ENCODE assay signal across 9 cellular contexts in genomic region chr11:117177534-117178209, GRCh38. TPM values are rescaled to one million over a fixed set of nuclear protein-coding genes. Genes with fewer than 3 reads are reported as not detected.
DNase-seq lines count a peak whose midpoint lies in the region; ATAC-seq, FAIRE-seq and TF ChIP-seq lines count a peak whose summit lies in the region.
"Had no signal": no experiment of that assay in that cellular context is flagged by ENCODE, and none has a peak within 500 bp of the region (broad histone marks: within the 10 kb centered on the region; RNA-seq: fewer than 3 reads in every experiment).

No MANE protein-coding gene starts in this region.

- peak overlapping the region; percentile 70 for H3K4me3 ChIP-seq in CD8-positive, alpha-beta memory T cell (ENCODE audit: low read length)
- H3K4me3 ChIP-seq in Panc1 (ENCODE audit: low read depth in 2 of 2, low read length in 2 of 2) = peak overlapping the region; percentile 70 to 88

- no peaks in the 10 kb centered on the region for H3K9me3 ChIP-seq in CD8-positive, alpha-beta memory T cell (ENCODE audit: low read length)
- H3K9me3 ChIP-seq in Panc1 (ENCODE audit: control insufficient read depth, insufficient read depth, low read depth, low read length) = no peaks in the 10 kb centered on the region
- H3K9me3 ChIP-seq: SJSA1 had no signal

- H3K36me3 Mint-ChIP-seq in CD8-positive, alpha-beta memory T cell = peaks cover 0 to 12% (median 0%) of the 10 kb centered on the region in 3 donors
- H3K36me3 Mint-ChIP-seq in endothelial cell (ENCODE audit: low read depth, unreplicated experiment) = peaks cover 1% of the 10 kb centered on the region

- H3K4me1 ChIP-seq in CD8-positive, alpha-beta memory T cell (ENCODE audit: insufficient read depth, low read length) = peaks cover 29% of the 10 kb centered on the region
- H3K4me1 ChIP-seq in Panc1 (ENCODE audit: control insufficient read depth, insufficient read depth, low read length) = peaks cover 21% of the 10 kb centered on the region

- no peak for DNase-seq in CD8-positive, alpha-beta memory T cell
- no peak for DNase-seq in Panc1 (ENCODE audit: low read depth, low spot score)
- DNase-seq in endothelial cell (ENCODE audit: low spot score) = no peak
- peak; percentile 21 for DNase-seq in omental fat pad (ENCODE audit: low spot score)
- DNase-seq in D721Med (ENCODE audit: insufficient read length, low spot score) = no peak
- DNase-seq in stimulated activated CD4-positive, alpha-beta T cell treated with anti-CD3 and anti-CD28 coated beads, Interleukin-12 subunit alpha, Interleukin-12 subunit beta, amount 100 ng/mL, for 4 hours = no peak
- no peak for DNase-seq in NCI-H2107 (lab: John Stamatoyannopoulos, UW)

- peaks cover 29 to 36% (median 36%) of the 10 kb centered on the region in 3 donors for H3K4me1 Mint-ChIP-seq in CD8-positive, alpha-beta memory T cell
- H3K4me1 Mint-ChIP-seq in endothelial cell (ENCODE audit: unreplicated experiment) = peaks cover 35% of the 10 kb centered on the region

- H3K27ac Mint-ChIP-seq in CD8-positive, alpha-beta memory T cell = peak overlapping the region; percentile 46 to 99 (median 96)
- H3K27ac Mint-ChIP-seq in endothelial cell (ENCODE audit: unreplicated experiment) = peak overlapping the region; percentile 95

- FAIRE-seq in D721Med (lab: Jason Lieb, UNC) = no peak

- peaks cover 8% of the 10 kb centered on the region for H3K36me3 ChIP-seq in CD8-positive, alpha-beta memory T cell (ENCODE audit: insufficient read depth, low read length)
- H3K36me3 ChIP-seq in Panc1 (ENCODE audit: control insufficient read depth, insufficient read depth, low read length) = no peaks in the 10 kb centered on the region
- H3K36me3 ChIP-seq: SJSA1 had no signal

- intact Hi-C loops in Panc1 (cut with micrococcal nuclease; ENCODE audit: unreplicated experiment) = loop anchor here (10.0 kb wide), 1 partner anchor 47 kb away; no protein-coding TSS in a partner anchor

- in situ Hi-C loops in Panc1 (cut with HindIII; ENCODE audit: low pct_unique_long_range_greater_than_20kb, low sequenced_read_pairs) = no loop called here

- H3K27me3 Mint-ChIP-seq in CD8-positive, alpha-beta memory T cell = no peaks in the 10 kb centered on the region
- H3K27me3 Mint-ChIP-seq in endothelial cell (ENCODE audit: unreplicated experiment) = peaks cover 2% of the 10 kb centered on the region

- ATAC-seq in Panc1 (no peak), omental fat pad (ENCODE audit: low FRiP score) (no peak), HG03565 (IDR thresholded peaks at IDR 0.05; ENCODE audit: unreplicated experiment) (no peak)

- no peaks in the 10 kb centered on the region for H3K27me3 ChIP-seq in CD8-positive, alpha-beta memory T cell (ENCODE audit: insufficient read depth, low read length, poor library complexity, severe bottlenecking)
- H3K27me3 ChIP-seq in Panc1 (ENCODE audit: control insufficient read depth, insufficient read depth, low read length) = no peaks in the 10 kb centered on the region
- H3K27me3 ChIP-seq: SJSA1 had no signal

- H3K27ac ChIP-seq in CD8-positive, alpha-beta memory T cell (ENCODE audit: low read depth, low read length) = peak overlapping the region; percentile 76
- peak overlapping the region; percentile 87 for H3K27ac ChIP-seq in Panc1 (ENCODE audit: low read length)
- H3K27ac ChIP-seq: SJSA1 had no signal

- no peaks in the 10 kb centered on the region for H3K9me3 Mint-ChIP-seq in CD8-positive, alpha-beta memory T cell
- H3K9me3 Mint-ChIP-seq in endothelial cell (ENCODE audit: unreplicated experiment) = no peaks in the 10 kb centered on the region

- no peak for TF ChIP-seq CTCF in Panc1 (IDR thresholded peaks at IDR 0.05)
- no peak for TF ChIP-seq CTCF in endothelial cell (IDR thresholded peaks at IDR 0.05; ENCODE audit: unreplicated experiment)
- TF ChIP-seq CTCF in omental fat pad (IDR thresholded peaks at IDR 0.05) = no peak
- no peak for TF ChIP-seq CTCF in D721Med (IDR thresholded peaks at IDR 0.05; ENCODE audit: insufficient read depth, missing control alignments)

- peak overlapping the region; percentile 94 to 100 (median 95) for H3K4me3 Mint-ChIP-seq in CD8-positive, alpha-beta memory T cell
- peak overlapping the region; percentile 90 for H3K4me3 Mint-ChIP-seq in endothelial cell (ENCODE audit: unreplicated experiment)

- BruUV-seq in Panc1 (replicated peaks; lab: Mats Ljungman, UMichigan) = no TSS peak

- POLR2A ChIA-PET in CD8-positive, alpha-beta memory T cell (lab: Charles Lee) = interaction anchor here (0.6 to 3.1 kb wide), 4 partner anchors 11 to 53 kb away, joined by 3 to 21 read pairs (median 10); partner anchors contain the start of genes PAFAH1B2, PCSK7 and RNF214
- POLR2A ChIA-PET in Panc1 (lab: Charles Lee) = no interaction called here

- CTCF ChIA-PET in CD8-positive, alpha-beta memory T cell (lab: Charles Lee) = interaction anchor here (0.8 to 6.1 kb wide), 6 partner anchors 8 to 72 kb away, joined by 3 to 33 read pairs (median 5); partner anchors contain the start of gene RNF214
- CTCF ChIA-PET in Panc1 (lab: Charles Lee) = no interaction called here

RNA-seq across cellular contexts. Expression of gene SIDT2, which starts 0.9 kb away (rescaled TPM):
- total RNA-seq in CD8-positive, alpha-beta memory T cell = 10 to 100 TPM; 13.8 to 14.9 TPM
- polyA plus RNA-seq in CD8-positive, alpha-beta memory T cell = 2.0 TPM
- 47.6 TPM for total RNA-seq in Panc1 (2021; ENCODE audit: unreplicated experiment)
- 63.6 TPM for polyA plus RNA-seq in Panc1 (2012; ENCODE audit: insufficient read length)
- 41.3 TPM for total RNA-seq in endothelial cell (ENCODE audit: unreplicated experiment)
- total RNA-seq in omental fat pad = 100 to 1,000 TPM in 1 of 4 donors, 10 to 100 TPM in 3; 63.4 to 101 (median 81.1) TPM

RNA-seq across cellular contexts. Expression of gene TAGLN, which starts 21.5 kb away (rescaled TPM):
- 1 to 10 TPM; 1.8 to 2.2 TPM for total RNA-seq in CD8-positive, alpha-beta memory T cell
- 0.35 TPM for polyA plus RNA-seq in CD8-positive, alpha-beta memory T cell
- total RNA-seq in Panc1 (2021; ENCODE audit: unreplicated experiment) (6.4 TPM), endothelial cell (ENCODE audit: unreplicated experiment) (25.4 TPM), omental fat pad (1,000 to 10,000 TPM in 1 of 4 donors, 100 to 1,000 TPM in 3; 731 to 1,161 (median 827) TPM)
- polyA plus RNA-seq in Panc1 (2012; ENCODE audit: insufficient read length) = 3.9 TPM

RNA-seq across cellular contexts. Expression of gene PAFAH1B2, which starts 33.6 kb away (rescaled TPM):
- 10 to 100 TPM; 79.5 to 84.5 TPM for total RNA-seq in CD8-positive, alpha-beta memory T cell
- 15.9 TPM for polyA plus RNA-seq in CD8-positive, alpha-beta memory T cell
- total RNA-seq in Panc1 (2021; ENCODE audit: unreplicated experiment) (179 TPM), endothelial cell (ENCODE audit: unreplicated experiment) (87.4 TPM), omental fat pad (100 to 1,000 TPM in 2 of 4 donors, 10 to 100 TPM in 2; 76.0 to 108 (median 98.6) TPM)
- 118 TPM for polyA plus RNA-seq in Panc1 (2012; ENCODE audit: insufficient read length)

RNA-seq across cellular contexts. Expression of gene PCSK7, which starts 54.2 kb away (rescaled TPM):
- 100 to 1,000 TPM in 1 of 2 experiments, 10 to 100 TPM in 1; 99.6 to 101 TPM for total RNA-seq in CD8-positive, alpha-beta memory T cell
- 81.7 TPM for polyA plus RNA-seq in CD8-positive, alpha-beta memory T cell
- total RNA-seq in Panc1 (2021; ENCODE audit: unreplicated experiment) = 60.6 TPM
- 44.4 TPM for polyA plus RNA-seq in Panc1 (2012; ENCODE audit: insufficient read length)
- 93.6 TPM for total RNA-seq in endothelial cell (ENCODE audit: unreplicated experiment)
- 10 to 100 TPM; 39.8 to 78.1 (median 50.0) TPM for total RNA-seq in omental fat pad

RNA-seq across cellular contexts. Expression of gene RNF214, which starts 54.8 kb away (rescaled TPM):
- total RNA-seq in CD8-positive, alpha-beta memory T cell = 10 to 100 TPM; 25.1 to 25.3 TPM
- polyA plus RNA-seq in CD8-positive, alpha-beta memory T cell = 35.0 TPM
- total RNA-seq in Panc1 (2021; ENCODE audit: unreplicated experiment) (39.7 TPM), endothelial cell (ENCODE audit: unreplicated experiment) (37.1 TPM), omental fat pad (10 to 100 TPM in 2 of 4 donors, 1 to 10 TPM in 2; 7.7 to 12.1 (median 9.8) TPM)
- polyA plus RNA-seq in Panc1 (2012; ENCODE audit: insufficient read length) = 27.3 TPM

Comparison
In these comparisons a context has a peak if more than half of its experiments do, and no peak if none do; other contexts are left out.
1. RNA of gene TAGLN, which starts 21.5 kb away (total RNA-seq): 731 to 1,161 TPM in omental fat pad; 25.4 TPM in endothelial cell (single experiment), 6.4 TPM in Panc1 (single experiment) and 1.8 to 2.2 TPM in CD8-positive, alpha-beta memory T cell; every median in the first group is over 10 times any median in the second.